ENCODE assay signal across 8 cellular contexts in genomic region chr19:10106100-10106936, GRCh38.
DNase-seq lines count a peak whose midpoint lies in the region; ATAC-seq lines count a peak whose summit lies in the region.

Gene PPAN, plus strand, starts transcription at chr19:10106362. Its CDS starts 33 bp downstream, at chr19:10106395.

- DNase-seq in CMK (ENCODE audit: low read depth) (peak; percentile 93), HUDEP-2 (lab: John Stamatoyannopoulos, UW; ENCODE audit: unreplicated experiment in 76 of 76) (peak in 75 of 76 experiments; percentile 78 to 100 (median 99)), NOMO-1 treated with dmso at 0.1 percent for 144 hours (lab: John Stamatoyannopoulos, UW; ENCODE audit: unreplicated experiment) (peak; percentile 98), memory B cell (ENCODE audit: low spot score in 2 of 2) (peak; percentile 91 to 97)
- DNase-seq in activated CD8-positive, alpha-beta memory T cell treated with anti-CD3 and anti-CD28 coated beads for 4 hours (ENCODE audit: low read depth in 2 of 2) = peak; percentile 91 to 95
- peak; percentile 96 to 99 (median 97) for DNase-seq in effector memory CD8-positive, alpha-beta T cell
- DNase-seq in stimulated activated CD8-positive, alpha-beta memory T cell treated with anti-CD3 and anti-CD28 coated beads, Interleukin-12 subunit alpha, Interleukin-12 subunit beta, amount 100 ng/mL, for 1 hour (ENCODE audit: low read depth) = peak; percentile 95

- peak within 1 kb of the TSS; percentile 72 to 88 for H3K4me3 Mint-ChIP-seq in effector memory CD8-positive, alpha-beta T cell
- H3K4me3 Mint-ChIP-seq in memory B cell = peak within 1 kb of the TSS; percentile 95

- H3K27me3 Mint-ChIP-seq in effector memory CD8-positive, alpha-beta T cell = no peaks in the 10 kb centered on the region
- H3K27me3 Mint-ChIP-seq in memory B cell = no peaks in the 10 kb centered on the region

- peaks cover 85% of the 10 kb centered on the region for H3K36me3 Mint-ChIP-seq in effector memory CD8-positive, alpha-beta T cell (ENCODE audit: insufficient read depth)
- H3K36me3 Mint-ChIP-seq in memory B cell = peaks cover 14% of the 10 kb centered on the region

- H3K9me3 Mint-ChIP-seq in effector memory CD8-positive, alpha-beta T cell = no peaks in the 10 kb centered on the region
- H3K9me3 Mint-ChIP-seq in memory B cell = no peaks in the 10 kb centered on the region

- peak; percentile 44 for ATAC-seq in GM21381 (IDR thresholded peaks at IDR 0.05; ENCODE audit: unreplicated experiment)
- ATAC-seq in effector memory CD8-positive, alpha-beta T cell (replicated peaks) = peak; percentile 53
- peak; percentile 58 for ATAC-seq in memory B cell (ENCODE audit: low read depth)

- H3K4me1 Mint-ChIP-seq in effector memory CD8-positive, alpha-beta T cell (ENCODE audit: low read depth in 2 of 2) = peaks cover 55 to 63% of the 10 kb centered on the region in 2 donors
- peaks cover 41% of the 10 kb centered on the region for H3K4me1 Mint-ChIP-seq in memory B cell

- peak within 1 kb of the TSS; percentile 100 for H3K27ac Mint-ChIP-seq in effector memory CD8-positive, alpha-beta T cell
- peak within 1 kb of the TSS; percentile 99 for H3K27ac Mint-ChIP-seq in memory B cell

Comparison
In these comparisons a context has a peak if more than half of its experiments do, and no peak if none do; other contexts are left out.
1. Peak in every context shown above with its lines: DNase-seq and ATAC-seq.